Comparison of ENCODE assay signal across 16 cellular contexts in the genomic region with DNA sequence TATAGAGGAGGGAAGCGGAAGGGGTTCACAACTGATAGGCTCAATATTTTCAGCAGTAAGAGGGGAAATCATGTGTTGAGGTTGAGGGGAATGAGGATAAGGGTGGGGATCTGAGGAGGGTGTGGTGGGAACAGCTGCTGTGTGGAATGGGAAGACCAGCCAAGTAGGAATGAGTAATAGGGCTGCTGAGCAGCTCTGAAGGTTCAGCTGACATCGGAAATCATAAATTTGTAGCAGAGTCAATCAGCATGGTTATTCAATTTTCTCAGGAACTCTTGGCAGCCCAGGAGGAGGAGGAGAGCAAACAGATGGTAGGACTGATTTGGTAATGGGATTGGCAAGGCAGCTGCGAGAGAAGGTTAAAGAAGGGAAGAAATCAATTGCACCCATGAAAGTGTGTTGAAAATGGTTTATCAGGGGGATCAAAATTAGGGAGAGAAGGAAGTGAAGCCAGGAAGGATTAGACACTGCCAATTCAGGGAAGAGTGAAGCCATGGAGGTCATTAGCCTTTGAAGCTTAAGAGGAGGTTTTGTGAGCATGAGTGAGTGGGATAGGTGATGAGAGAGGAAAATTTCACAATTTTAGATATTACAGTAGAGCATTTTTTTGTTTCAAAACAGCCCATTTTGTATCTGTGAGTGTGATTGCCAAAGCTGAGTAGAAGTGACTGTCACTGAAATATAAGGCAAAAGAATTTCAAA.
A peak's percentile ranks its signal among the peaks of the same experiment; 100 is the strongest.
DNase-seq lines count a peak whose midpoint lies in the region; ATAC-seq and TF ChIP-seq lines count a peak whose summit lies in the region.
"Had no signal": no experiment of that assay in that cellular context is flagged by ENCODE, and none has a peak within 500 bp of the region (broad histone marks: within the 10 kb centered on the region; RNA-seq: fewer than 3 reads in every experiment).

No MANE protein-coding gene starts in this region.

- no peaks in the 10 kb centered on the region for H3K79me2 ChIP-seq in fibroblast of lung (ENCODE audit: control insufficient read depth, insufficient read depth, low read length)

- no peak overlapping the region for H3K4me3 ChIP-seq in fibroblast of lung (replicated peaks in 1 of 4; ENCODE audit: control extremely low read depth in 1 of 4, insufficient read depth in 1 of 4, low read depth in 3 of 4, low read length in 4 of 4)
- H3K4me3 ChIP-seq: cardiac muscle cell, right lobe of liver had no signal

- no peaks in the 10 kb centered on the region for H3K36me3 ChIP-seq in fibroblast of lung (ENCODE audit: control insufficient read depth, insufficient read depth, low read length)
- H3K36me3 ChIP-seq: cardiac muscle cell, right lobe of liver had no signal

- H4K20me1 ChIP-seq in fibroblast of lung (ENCODE audit: control insufficient read depth, extremely low read depth, insufficient read depth, low read length): no peaks in the 10 kb centered on the region

- no peak overlapping the region for H3K4me2 ChIP-seq in fibroblast of lung (ENCODE audit: extremely low read depth, insufficient read depth, low read length)

- H3K4me1 ChIP-seq in fibroblast of lung (ENCODE audit: control insufficient read depth, extremely low read depth, insufficient read depth, low read length): peaks cover 2% of the 10 kb centered on the region
- H3K4me1 ChIP-seq: right lobe of liver had no signal

- intact Hi-C loops in activated naive CD4-positive, alpha-beta T cell treated with anti-CD3 and anti-CD28 coated beads for 36 hours (cut with micrococcal nuclease): no loop called here

- no peaks in the 10 kb centered on the region for H3K27me3 Mint-ChIP-seq in activated naive CD4-positive, alpha-beta T cell treated with anti-CD3 and anti-CD28 coated beads for 36 hours (ENCODE audit: low read depth)
- H3K27me3 Mint-ChIP-seq: CD4-positive, CD25-positive, alpha-beta regulatory T cell; naive B cell had no signal

- peak; percentile 2 for DNase-seq in EH (ENCODE audit: low read depth)
- DNase-seq in NCI-H82 treated with DMSO at 0.1 percent for 48 hours (lab: John Stamatoyannopoulos, UW; ENCODE audit: unreplicated experiment): peak; percentile 31
- DNase-seq in fibroblast of lung (ENCODE audit: low read depth in 2 of 2): peak; percentile 80 to 88
- no peak for DNase-seq in omental fat pad (ENCODE audit: low spot score)
- DNase-seq in activated naive CD4-positive, alpha-beta T cell treated with anti-CD3 and anti-CD28 coated beads for 36 hours: no peak
- no peak for DNase-seq in AML-193 (lab: John Stamatoyannopoulos, UW)
- DNase-seq: activated CD4-positive, alpha-beta T cell treated with anti-CD3 and anti-CD28 coated beads for 48 hours; CD4-positive, CD25-positive, alpha-beta regulatory T cell; islet precursor cell; naive B cell; NCI-H2227 treated with DMSO at 0.1 percent for 48 hours; right lobe of liver; T-helper 2 cell had no signal

- ATAC-seq in omental fat pad (ENCODE audit: low FRiP score) (peak; percentile 82), GM18498 (IDR thresholded peaks at IDR 0.05; ENCODE audit: unreplicated experiment) (no peak), HG03045 (IDR thresholded peaks at IDR 0.05; ENCODE audit: unreplicated experiment) (no peak)
- ATAC-seq: right lobe of liver had no signal

- no peak overlapping the region for H3K4me3 Mint-ChIP-seq in activated naive CD4-positive, alpha-beta T cell treated with anti-CD3 and anti-CD28 coated beads for 36 hours
- H3K4me3 Mint-ChIP-seq: CD4-positive, CD25-positive, alpha-beta regulatory T cell; naive B cell had no signal

- peaks cover 17% of the 10 kb centered on the region for H3K9me3 Mint-ChIP-seq in activated naive CD4-positive, alpha-beta T cell treated with anti-CD3 and anti-CD28 coated beads for 36 hours

- no peak overlapping the region for H3K27ac Mint-ChIP-seq in activated naive CD4-positive, alpha-beta T cell treated with anti-CD3 and anti-CD28 coated beads for 36 hours
- H3K27ac Mint-ChIP-seq: CD4-positive, CD25-positive, alpha-beta regulatory T cell; naive B cell had no signal

- H3K27ac ChIP-seq in fibroblast of lung (ENCODE audit: insufficient read depth, low read length): no peak overlapping the region
- H3K27ac ChIP-seq: cardiac muscle cell, right lobe of liver had no signal

- TF ChIP-seq CTCF in fibroblast of lung (conservative IDR thresholded peaks at IDR 0.05 in 1 of 2, IDR thresholded peaks at IDR 0.05 in 1 of 2; ENCODE audit: low read depth in 1 of 2, low read length in 2 of 2) (no peak), omental fat pad (IDR thresholded peaks at IDR 0.05) (no peak)

- CTCF ChIA-PET in activated naive CD4-positive, alpha-beta T cell treated with anti-CD3 and anti-CD28 coated beads for 36 hours (lab: Charles Lee): interaction anchor here (1.0 kb wide), 1 partner anchor 15 kb away, joined by 3 read pairs; no protein-coding TSS in a partner anchor

- no peak overlapping the region for H2AFZ ChIP-seq in fibroblast of lung (ENCODE audit: low read length)

- H3K4me1 Mint-ChIP-seq in activated naive CD4-positive, alpha-beta T cell treated with anti-CD3 and anti-CD28 coated beads for 36 hours (ENCODE audit: low read depth): no peaks in the 10 kb centered on the region
- H3K4me1 Mint-ChIP-seq: CD4-positive, CD25-positive, alpha-beta regulatory T cell; naive B cell had no signal

- H3K9ac ChIP-seq in fibroblast of lung (ENCODE audit: insufficient read depth, low read length): no peak overlapping the region

- H3K27me3 ChIP-seq in fibroblast of lung (ENCODE audit: control insufficient read depth, insufficient read depth, low read length): no peaks in the 10 kb centered on the region
- H3K27me3 ChIP-seq: cardiac muscle cell, right lobe of liver had no signal

- H3K36me3 Mint-ChIP-seq in activated naive CD4-positive, alpha-beta T cell treated with anti-CD3 and anti-CD28 coated beads for 36 hours (ENCODE audit: low read depth): no peaks in the 10 kb centered on the region
- H3K36me3 Mint-ChIP-seq: CD4-positive, CD25-positive, alpha-beta regulatory T cell; naive B cell had no signal

- H3K9me3 ChIP-seq in fibroblast of lung (ENCODE audit: control insufficient read depth, insufficient read depth, low read depth, low read length): no peaks in the 10 kb centered on the region
- H3K9me3 ChIP-seq: right lobe of liver had no signal

Comparison
In these comparisons a context has a peak if more than half of its experiments do, and no peak if none do; other contexts are left out.
1. DNase-seq: peak in EH (single experiment), NCI-H82 treated with DMSO at 0.1 percent for 48 hours (single experiment) and fibroblast of lung (2 of 2); none in omental fat pad (single experiment), activated naive CD4-positive, alpha-beta T cell treated with anti-CD3 and anti-CD28 coated beads for 36 hours (single experiment) and AML-193 (0 of 2).